In genomic region chrX:129525162-129525561, GRCh38 we compare ENCODE assay signal across 2 cellular contexts.
TF ChIP-seq lines count a peak whose summit lies in the region.

No MANE protein-coding gene starts in this region.

TF ChIP-seq in A549, 52 proteins besides CTCF, POLR2A, EP300 and RAD21:
- TF ChIP-seq BCL3 (IDR thresholded peaks at IDR 0.05) (no peak), MAX (IDR thresholded peaks at IDR 0.05) (no peak), HOXA7 (CRISPR knock-in tag; IDR thresholded peaks at IDR 0.05) (no peak), HOXB13 (CRISPR knock-in tag; IDR thresholded peaks at IDR 0.05; ENCODE audit: low read depth) (no peak), MAFK (IDR thresholded peaks at IDR 0.05; ENCODE audit: partially characterized antibody) (no peak), ESRRA (IDR thresholded peaks at IDR 0.05; ENCODE audit: borderline replicate concordance, low read length) (no peak), JUNB (IDR thresholded peaks at IDR 0.05) (no peak), ZSCAN20 (CRISPR knock-in tag; IDR thresholded peaks at IDR 0.05) (no peak), HEYL (CRISPR knock-in tag; IDR thresholded peaks at IDR 0.05) (no peak)

TF ChIP-seq in HepG2, 621 proteins besides CTCF, POLR2A, EP300 and RAD21 (continues in another document):
- TF ChIP-seq ZNF296 (CRISPR knock-in tag; conservative IDR thresholded peaks at IDR 0.05) (no peak), HES4 (CRISPR knock-in tag; IDR thresholded peaks at IDR 0.05; ENCODE audit: borderline replicate concordance) (no peak), ARNT2 (CRISPR knock-in tag; IDR thresholded peaks at IDR 0.05; ENCODE audit: low read depth) (no peak), GRHL1 (CRISPR knock-in tag; conservative IDR thresholded peaks at IDR 0.05) (no peak), FOSL2 (CRISPR knock-in tag; IDR thresholded peaks at IDR 0.05) (peak; percentile 84), ELF1 (CRISPR knock-in tag; IDR thresholded peaks at IDR 0.05) (no peak), REXO4 (CRISPR knock-in tag; IDR thresholded peaks at IDR 0.05; ENCODE audit: borderline replicate concordance) (no peak), THRA (CRISPR knock-in tag; IDR thresholded peaks at IDR 0.05; ENCODE audit: borderline replicate concordance) (peak; percentile 56), ZNF713 (CRISPR knock-in tag; IDR thresholded peaks at IDR 0.05) (no peak), ZNF746 (CRISPR knock-in tag; IDR thresholded peaks at IDR 0.05) (peak; percentile 53; the same call in 1 of the 2 replicates), TBX3 (IDR thresholded peaks at IDR 0.05; ENCODE audit: borderline replicate concordance) (peak; percentile 98), ATF5 (CRISPR knock-in tag; IDR thresholded peaks at IDR 0.05; ENCODE audit: low read depth) (no peak), ZNF30 (CRISPR knock-in tag; IDR thresholded peaks at IDR 0.05) (no peak), SSRP1 (CRISPR knock-in tag; IDR thresholded peaks at IDR 0.05) (no peak), REPIN1 (CRISPR knock-in tag; IDR thresholded peaks at IDR 0.05; ENCODE audit: borderline replicate concordance, low read depth) (peak; percentile 77; the same call in 1 of the 2 replicates), DMAP1 (CRISPR knock-in tag; IDR thresholded peaks at IDR 0.05) (peak; percentile 51; the same call in 1 of the 2 replicates), NR2F1 (CRISPR knock-in tag; IDR thresholded peaks at IDR 0.05) (peak; percentile 89 to 95), PITX1 (CRISPR knock-in tag; IDR thresholded peaks at IDR 0.05) (peak; percentile 85), SNAI1 (CRISPR knock-in tag; IDR thresholded peaks at IDR 0.05; ENCODE audit: borderline replicate concordance) (no peak), ZNF781 (CRISPR knock-in tag; IDR thresholded peaks at IDR 0.05; ENCODE audit: borderline replicate concordance, not compliant biosample characterization) (no peak), CEBPB (IDR thresholded peaks at IDR 0.05; ENCODE audit: borderline replicate concordance, low read depth, low read length) (peak; percentile 68; the same call in 1 of the 2 replicates), ZNF570 (CRISPR knock-in tag; IDR thresholded peaks at IDR 0.05; ENCODE audit: borderline replicate concordance) (no peak), ARID2 (CRISPR knock-in tag; IDR thresholded peaks at IDR 0.05; ENCODE audit: borderline replicate concordance) (no peak), EED (CRISPR knock-in tag; IDR thresholded peaks at IDR 0.05) (no peak), ZSCAN20 (CRISPR knock-in tag; IDR thresholded peaks at IDR 0.05; ENCODE audit: borderline replicate concordance) (no peak), ZNF530 (CRISPR knock-in tag; IDR thresholded peaks at IDR 0.05; ENCODE audit: low read depth) (no peak), ZBTB4 (CRISPR knock-in tag; IDR thresholded peaks at IDR 0.05; ENCODE audit: borderline replicate concordance) (no peak), GLI4 (CRISPR knock-in tag; IDR thresholded peaks at IDR 0.05; ENCODE audit: borderline replicate concordance) (no peak), PATZ1 (CRISPR knock-in tag; IDR thresholded peaks at IDR 0.05) (peak; percentile 53), ARNTL (CRISPR knock-in tag; IDR thresholded peaks at IDR 0.05) (peak; percentile 67; the same call in 1 of the 2 replicates), SOX6 (IDR thresholded peaks at IDR 0.05) (no peak), SOX6 (CRISPR knock-in tag; IDR thresholded peaks at IDR 0.05) (peak; percentile 80), SMC3 (IDR thresholded peaks at IDR 0.05; ENCODE audit: low read length) (0 out of 2 replicates have a peak, but pooled peaks have one; percentile 3), REST (IDR thresholded peaks at IDR 0.05; ENCODE audit: borderline replicate concordance in 1 of 2, low read depth in 1 of 2, low read length in 2 of 2) (peak in 1 of 2 experiments; percentile 59; a peak in 1 of 4 replicates), LBX2 (CRISPR knock-in tag; IDR thresholded peaks at IDR 0.05; ENCODE audit: borderline replicate concordance) (no peak), TAF1 (CRISPR knock-in tag; IDR thresholded peaks at IDR 0.05) (no peak), NAIF1 (CRISPR knock-in tag; IDR thresholded peaks at IDR 0.05; ENCODE audit: borderline replicate concordance) (no peak), ZNF639 (CRISPR knock-in tag; conservative IDR thresholded peaks at IDR 0.05) (no peak), ZNF574 (CRISPR knock-in tag; IDR thresholded peaks at IDR 0.05) (no peak)
